23 cellular contexts compared by ENCODE assay signal in the genomic region with DNA sequence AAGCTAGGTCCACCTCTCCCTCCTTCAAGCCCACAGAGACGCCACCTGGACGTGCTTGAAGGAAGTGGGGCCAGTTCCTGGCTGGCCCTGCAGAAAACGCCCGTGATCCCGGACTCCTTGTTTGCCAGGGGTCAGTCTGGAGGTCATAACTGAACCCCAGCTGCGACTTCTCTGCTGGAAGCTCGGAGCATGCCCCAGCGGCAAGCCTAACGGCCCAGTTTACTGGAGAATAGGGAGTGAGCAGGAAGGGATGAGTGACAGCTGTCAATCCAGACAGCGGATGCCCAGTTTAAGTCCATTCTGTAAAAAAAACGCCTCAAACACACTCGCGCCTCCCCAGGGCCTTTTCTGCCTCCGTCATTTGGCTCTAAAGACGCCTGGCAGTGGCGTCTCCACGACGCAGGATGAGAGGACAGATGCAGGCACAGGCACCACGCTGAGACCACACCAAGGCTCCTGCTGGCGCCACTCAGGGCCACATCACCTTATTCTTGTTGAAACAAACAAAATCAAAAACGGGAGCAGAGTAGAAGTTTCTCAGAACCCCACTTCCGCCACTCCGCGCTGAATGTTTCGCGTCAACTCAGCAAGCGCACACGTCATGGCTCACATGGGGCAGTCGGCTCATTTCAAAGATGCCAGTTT. TPM values are rescaled to one million over a fixed set of nuclear protein-coding genes. Genes with fewer than 3 reads are reported as not detected.
DNase-seq lines count a peak whose midpoint lies in the region; ATAC-seq and TF ChIP-seq lines count a peak whose summit lies in the region.
"Had no signal": no experiment of that assay in that cellular context is flagged by ENCODE, and none has a peak within 500 bp of the region (broad histone marks: within the 10 kb centered on the region; RNA-seq: fewer than 3 reads in every experiment).

No MANE protein-coding gene starts in this region.

- no peaks in the 10 kb centered on the region for H3K9me3 ChIP-seq in neuronal stem cell (replicated peaks in 1 of 2; ENCODE audit: control insufficient read depth in 2 of 2, insufficient read depth in 1 of 2, low read depth in 1 of 2, low read length in 2 of 2)
- H3K9me3 ChIP-seq: A549, SK-N-SH, thoracic aorta had no signal

- H3K4me1 ChIP-seq in neuronal stem cell (ENCODE audit: control insufficient read depth in 2 of 2, insufficient read depth in 1 of 2, low read depth in 1 of 2, low read length in 2 of 2): peaks cover 26 to 52% of the 10 kb centered on the region in 2 donors
- H3K4me1 ChIP-seq: A549 had no signal

- no peaks in the 10 kb centered on the region for H3K27me3 Mint-ChIP-seq in activated T-cell treated with anti-CD3 and anti-CD28 coated beads, Interleukin-2, amount 50 U/mL, for 4 hours (ENCODE audit: low read depth)
- peaks cover 0 to 2% (median 0%) of the 10 kb centered on the region in 3 donors for H3K27me3 Mint-ChIP-seq in CD14-positive monocyte (ENCODE audit: low read depth in 3 of 3)
- no peaks in the 10 kb centered on the region for H3K27me3 Mint-ChIP-seq in activated naive CD8-positive, alpha-beta T cell treated with anti-CD3 and anti-CD28 coated beads for 36 hours
- H3K27me3 Mint-ChIP-seq: activated CD8-positive, alpha-beta memory T cell treated with anti-CD3 and anti-CD28 coated beads, Interleukin-2, amount 10 ng/mL, durations not matched to agents 7 days and 5 days; activated naive CD4-positive, alpha-beta T cell treated with anti-CD3 and anti-CD28 coated beads, Interleukin-2, amount 10 ng/mL, durations not matched to agents 7 days and 5 days had no signal

- no peak overlapping the region for H4K91ac ChIP-seq in neuronal stem cell (ENCODE audit: low read depth, low read length, poor library complexity)

- peaks cover 34% of the 10 kb centered on the region for H3K36me3 Mint-ChIP-seq in activated T-cell treated with anti-CD3 and anti-CD28 coated beads, Interleukin-2, amount 50 U/mL, for 4 hours (ENCODE audit: insufficient read depth)
- peaks cover 54 to 60% of the 10 kb centered on the region in 2 donors for H3K36me3 Mint-ChIP-seq in CD14-positive monocyte
- peaks cover 23% of the 10 kb centered on the region for H3K36me3 Mint-ChIP-seq in activated naive CD8-positive, alpha-beta T cell treated with anti-CD3 and anti-CD28 coated beads for 36 hours

- H3K4ac ChIP-seq in neuronal stem cell (ENCODE audit: low read length): no peak overlapping the region

- peak overlapping the region; percentile 63 for H3K18ac ChIP-seq in neuronal stem cell (ENCODE audit: low read length)

- H2BK5ac ChIP-seq in neuronal stem cell (ENCODE audit: low read length): no peak overlapping the region

- no peaks in the 10 kb centered on the region for H3K27me3 ChIP-seq in neuronal stem cell (ENCODE audit: control insufficient read depth in 3 of 3, insufficient read depth in 3 of 3, low read depth in 1 of 3, low read length in 3 of 3)

- DNase-seq in activated T-cell treated with anti-CD3 and anti-CD28 coated beads, Interleukin-2, amount 50 U/mL, for 4 hours: peak; percentile 0
- no peak for DNase-seq in activated T-cell treated with anti-CD3 and anti-CD28 coated beads, Interleukin-2, amount 50 U/mL, for 48 hours
- DNase-seq in CD14-positive monocyte (ENCODE audit: low spot score) (peak; percentile 38), neuronal stem cell (ENCODE audit: low spot score) (no peak), NCI-H2196 treated with DMSO at 0.1 percent for 48 hours (lab: John Stamatoyannopoulos, UW; ENCODE audit: unreplicated experiment) (no peak), NCI-H1694 (lab: John Stamatoyannopoulos, UW) (no peak)
- DNase-seq in activated naive CD8-positive, alpha-beta T cell treated with anti-CD3 and anti-CD28 coated beads for 36 hours: no peak
- DNase-seq: activated CD4-positive, alpha-beta T cell treated with anti-CD3 and anti-CD28 coated beads for 1 hour; activated CD8-positive, alpha-beta memory T cell treated with anti-CD3 and anti-CD28 coated beads, Interleukin-2, amount 10 ng/mL, durations not matched to agents 7 days and 5 days; activated naive CD4-positive, alpha-beta T cell treated with anti-CD3 and anti-CD28 coated beads, Interleukin-2, amount 10 ng/mL, durations not matched to agents 7 days and 5 days; C1 segment of cervical spinal cord; effector memory CD4-positive, alpha-beta T cell; HCEC 1CT; NCI-H1048; NCI-H2081; NCI-H510A; SK-N-SH; stimulated activated CD4-positive, alpha-beta T cell treated with anti-CD3 and anti-CD28 coated beads, Interleukin-15, amount 100 ng/mL, for 24 hours; T1000 had no signal

- H3K27ac Mint-ChIP-seq in CD14-positive monocyte: no peak overlapping the region
- peak overlapping the region; percentile 23 for H3K27ac Mint-ChIP-seq in activated naive CD8-positive, alpha-beta T cell treated with anti-CD3 and anti-CD28 coated beads for 36 hours
- H3K27ac Mint-ChIP-seq: activated CD8-positive, alpha-beta memory T cell treated with anti-CD3 and anti-CD28 coated beads, Interleukin-2, amount 10 ng/mL, durations not matched to agents 7 days and 5 days; mesothelial cell of epicardium had no signal

- H3K4me1 Mint-ChIP-seq in activated T-cell treated with anti-CD3 and anti-CD28 coated beads, Interleukin-2, amount 50 U/mL, for 4 hours (ENCODE audit: low read depth): peaks cover 36% of the 10 kb centered on the region
- H3K4me1 Mint-ChIP-seq in CD14-positive monocyte: peaks cover 11% of the 10 kb centered on the region
- H3K4me1 Mint-ChIP-seq in activated naive CD8-positive, alpha-beta T cell treated with anti-CD3 and anti-CD28 coated beads for 36 hours: peaks cover 31% of the 10 kb centered on the region
- H3K4me1 Mint-ChIP-seq: activated CD8-positive, alpha-beta memory T cell treated with anti-CD3 and anti-CD28 coated beads, Interleukin-2, amount 10 ng/mL, durations not matched to agents 7 days and 5 days had no signal

- no peak for ATAC-seq in activated T-cell treated with anti-CD3 and anti-CD28 coated beads, Interleukin-2, amount 50 U/mL, for 4 hours
- no peak for ATAC-seq in GM21529 (IDR thresholded peaks at IDR 0.05; ENCODE audit: unreplicated experiment)
- ATAC-seq: A549; activated CD8-positive, alpha-beta memory T cell treated with anti-CD3 and anti-CD28 coated beads, Interleukin-2, amount 10 ng/mL, durations not matched to agents 7 days and 5 days had no signal

- no peaks in the 10 kb centered on the region for H3K9me3 Mint-ChIP-seq in activated T-cell treated with anti-CD3 and anti-CD28 coated beads, Interleukin-2, amount 50 U/mL, for 4 hours
- H3K9me3 Mint-ChIP-seq in CD14-positive monocyte: peaks cover 0 to 3% (median 2%) of the 10 kb centered on the region in 7 donors
- H3K9me3 Mint-ChIP-seq in activated naive CD8-positive, alpha-beta T cell treated with anti-CD3 and anti-CD28 coated beads for 36 hours: peaks cover 4% of the 10 kb centered on the region
- H3K9me3 Mint-ChIP-seq: mesothelial cell of epicardium had no signal

- peaks cover 8% of the 10 kb centered on the region for H3K79me1 ChIP-seq in neuronal stem cell (ENCODE audit: low read depth, low read length)

- peak overlapping the region; percentile 78 for H2BK120ac ChIP-seq in neuronal stem cell (ENCODE audit: low read depth, low read length)

- no peak overlapping the region for H4K8ac ChIP-seq in neuronal stem cell (ENCODE audit: low read depth, low read length)

- intact Hi-C loops in CD14-positive monocyte (cut with micrococcal nuclease): no loop called here

- WGBS in neuronal stem cell (ENCODE audit: extremely low coverage in 2 of 2, insufficient read length in 2 of 2, insufficient replicate concordance in 1 of 2), 2 donors: no CpG with 5 or more reads among the region's 29 CpGs

- H3K23ac ChIP-seq in neuronal stem cell (ENCODE audit: low read depth, low read length, poor library complexity): no peak overlapping the region

- TF ChIP-seq CTCF in CD14-positive monocyte (IDR thresholded peaks at IDR 0.05): no peak

- H2AK5ac ChIP-seq in neuronal stem cell (ENCODE audit: low read depth, low read length): peak overlapping the region; percentile 66

- H3K9ac ChIP-seq in neuronal stem cell (ENCODE audit: low read depth, low read length, poor library complexity): no peak overlapping the region
- H3K9ac ChIP-seq: SK-N-SH had no signal

- H3K4me3 ChIP-seq in neuronal stem cell (ENCODE audit: low read length in 2 of 2): no peak overlapping the region
- H3K4me3 ChIP-seq: A549, thoracic aorta had no signal

- H3K27ac ChIP-seq in neuronal stem cell (replicated peaks; ENCODE audit: low read length): no peak overlapping the region
- H3K27ac ChIP-seq: A549, thoracic aorta had no signal

- peaks cover 0 to 34% of the 10 kb centered on the region in 2 donors for H3K36me3 ChIP-seq in neuronal stem cell (replicated peaks in 1 of 2; ENCODE audit: control insufficient read depth in 2 of 2, insufficient read depth in 2 of 2, low read length in 2 of 2)
- H3K36me3 ChIP-seq: thoracic aorta had no signal

- H2BK15ac ChIP-seq in neuronal stem cell (ENCODE audit: low read length): no peak overlapping the region

- H3K14ac ChIP-seq in neuronal stem cell (ENCODE audit: low read length): no peak overlapping the region

- H3K4me3 Mint-ChIP-seq in activated T-cell treated with anti-CD3 and anti-CD28 coated beads, Interleukin-2, amount 50 U/mL, for 4 hours: no peak overlapping the region
- no peak overlapping the region for H3K4me3 Mint-ChIP-seq in CD14-positive monocyte
- no peak overlapping the region for H3K4me3 Mint-ChIP-seq in activated naive CD8-positive, alpha-beta T cell treated with anti-CD3 and anti-CD28 coated beads for 36 hours
- H3K4me3 Mint-ChIP-seq: activated CD8-positive, alpha-beta memory T cell treated with anti-CD3 and anti-CD28 coated beads, Interleukin-2, amount 10 ng/mL, durations not matched to agents 7 days and 5 days; activated naive CD4-positive, alpha-beta T cell treated with anti-CD3 and anti-CD28 coated beads, Interleukin-2, amount 10 ng/mL, durations not matched to agents 7 days and 5 days; mesothelial cell of epicardium had no signal

- no peak overlapping the region for H2AFZ ChIP-seq in neuronal stem cell (ENCODE audit: low read length)

- H3K4me2 ChIP-seq in neuronal stem cell (ENCODE audit: insufficient read depth, low read length, poor library complexity, severe bottlenecking): no peak overlapping the region
- H3K4me2 ChIP-seq: A549, SK-N-SH had no signal

- H2BK12ac ChIP-seq in neuronal stem cell (ENCODE audit: low read length): no peak overlapping the region

RNA-seq across cellular contexts. Expression of a gene that starts 57.6 kb away (rescaled TPM):
- 10 to 100 TPM; 23.7 to 28.7 (median 26.6) TPM for total RNA-seq in activated T-cell treated with anti-CD3 and anti-CD28 coated beads, Interleukin-2, amount 50 U/mL, for 4 hours
- 10 to 100 TPM in 1 of 2 donors, 1 to 10 TPM in 1; 9.0 to 16.6 TPM for polyA plus RNA-seq in CD14-positive monocyte
- 10 to 100 TPM; 25.6 to 26.5 TPM for total RNA-seq in activated naive CD8-positive, alpha-beta T cell treated with anti-CD3 and anti-CD28 coated beads for 36 hours
- polyA plus RNA-seq in neuronal stem cell (2013, experiment 1 of 2): 9.5 TPM
- 8.9 TPM for polyA plus RNA-seq in neuronal stem cell (2013, experiment 2 of 2)

Comparison
In these comparisons a context has a peak if more than half of its experiments do, and no peak if none do; other contexts are left out.
1. DNase-seq: peak in activated T-cell treated with anti-CD3 and anti-CD28 coated beads, Interleukin-2, amount 50 U/mL, for 4 hours (single experiment) and CD14-positive monocyte (single experiment); none in activated T-cell treated with anti-CD3 and anti-CD28 coated beads, Interleukin-2, amount 50 U/mL, for 48 hours (0 of 2), activated naive CD8-positive, alpha-beta T cell treated with anti-CD3 and anti-CD28 coated beads for 36 hours (single experiment), neuronal stem cell (single experiment), NCI-H2196 treated with DMSO at 0.1 percent for 48 hours (single experiment) and NCI-H1694 (single experiment).